Comparison of ENCODE assay signal across 20 cellular contexts in genomic region chr2:72185166-72185565, GRCh38. TPM values are rescaled to one million over a fixed set of nuclear protein-coding genes. Genes with fewer than 3 reads are reported as not detected.
DNase-seq lines count a peak whose midpoint lies in the region; ATAC-seq and TF ChIP-seq lines count a peak whose summit lies in the region.
"Had no signal": no experiment of that assay in that cellular context is flagged by ENCODE, and none has a peak within 500 bp of the region (broad histone marks: within the 10 kb centered on the region; RNA-seq: fewer than 3 reads in every experiment).

No MANE protein-coding gene starts in this region.

- H3K4me1 ChIP-seq in mucosa of descending colon (ENCODE audit: low read depth) (peaks cover 3% of the 10 kb centered on the region), Caco-2 (peaks cover 9% of the 10 kb centered on the region)
- H3K4me1 ChIP-seq: BE2C had no signal

- CTCF ChIA-PET in Caco-2 (lab: Charles Lee): no interaction called here

- DNase-seq in RPMI7951 (ENCODE audit: low read depth) (peak; percentile 40), dermis blood vessel endothelial cell (peak; percentile 48), fibroblast of pulmonary artery (ENCODE audit: low read depth) (peak; percentile 36), mucosa of descending colon (no peak), Caco-2 (no peak), foreskin fibroblast (no peak)
- no peak for DNase-seq in activated CD4-positive, CD25-positive, alpha-beta regulatory T cell (lab: John Stamatoyannopoulos, UW)
- DNase-seq: ACHN; BE2C; C1 segment of cervical spinal cord; CD4-positive, CD25-positive, alpha-beta regulatory T cell; CD8-positive, alpha-beta memory T cell; COR-L47; DMS79; GDM1; GOT3; H7; HFFc6; IMR-90 had no signal

- H3K27ac Mint-ChIP-seq in Caco-2 (ENCODE audit: unreplicated experiment): no peak overlapping the region
- H3K27ac Mint-ChIP-seq: CD4-positive, CD25-positive, alpha-beta regulatory T cell; HFFc6 had no signal

- H3K36me3 ChIP-seq in mucosa of descending colon (ENCODE audit: low read depth) (no peaks in the 10 kb centered on the region), Caco-2 (ENCODE audit: control insufficient read depth, insufficient read depth, low read length) (no peaks in the 10 kb centered on the region)
- H3K36me3 ChIP-seq: BE2C had no signal

- H3K9me3 ChIP-seq in mucosa of descending colon: peaks cover 2% of the 10 kb centered on the region
- no peaks in the 10 kb centered on the region for H3K9me3 ChIP-seq in Caco-2
- H3K9me3 ChIP-seq: BE2C had no signal

- no peak overlapping the region for H3K4me3 ChIP-seq in fibroblast of pulmonary artery (replicated peaks; ENCODE audit: low read depth, low read length)
- no peak overlapping the region for H3K4me3 ChIP-seq in mucosa of descending colon
- H3K4me3 ChIP-seq in Caco-2 (ENCODE audit: low read depth, low read length): no peak overlapping the region
- H3K4me3 ChIP-seq in foreskin fibroblast (ENCODE audit: low read depth in 1 of 2, low read length in 2 of 2): no peak overlapping the region

- no peaks in the 10 kb centered on the region for H3K9me3 Mint-ChIP-seq in Caco-2 (ENCODE audit: unreplicated experiment)
- H3K9me3 Mint-ChIP-seq: HFFc6 had no signal

- no peak overlapping the region for H3K4me3 Mint-ChIP-seq in Caco-2 (ENCODE audit: unreplicated experiment)
- H3K4me3 Mint-ChIP-seq: CD4-positive, CD25-positive, alpha-beta regulatory T cell; CD8-positive, alpha-beta memory T cell; HFFc6 had no signal

- peak; percentile 39 for ATAC-seq in mucosa of descending colon
- ATAC-seq: HCT116 had no signal

- TF ChIP-seq CTCF in fibroblast of pulmonary artery (IDR thresholded peaks at IDR 0.05; ENCODE audit: low read length, missing control alignments) (no peak), mucosa of descending colon (IDR thresholded peaks at IDR 0.05) (no peak), Caco-2 (IDR thresholded peaks at IDR 0.05; ENCODE audit: insufficient read depth in 1 of 2, low read depth in 1 of 2, low read length in 1 of 2, severe bottlenecking in 1 of 2, unreplicated experiment in 1 of 2) (no peak), foreskin fibroblast (IDR thresholded peaks at IDR 0.05; ENCODE audit: low read depth, low read length) (no peak)

- no peaks in the 10 kb centered on the region for H3K27me3 Mint-ChIP-seq in Caco-2 (ENCODE audit: insufficient read depth, unreplicated experiment)
- H3K27me3 Mint-ChIP-seq: CD4-positive, CD25-positive, alpha-beta regulatory T cell; CD8-positive, alpha-beta memory T cell had no signal

- POLR2A ChIA-PET in Caco-2 (lab: Charles Lee): no interaction called here

- intact Hi-C loops in mucosa of descending colon (cut with DNase I, micrococcal nuclease): no loop called here
- intact Hi-C loops in Caco-2 (cut with micrococcal nuclease; ENCODE audit: unreplicated experiment): no loop called here

- no TSS peak for BruUV-seq in Caco-2 (replicated peaks; lab: Mats Ljungman, UMichigan)

- H3K36me3 Mint-ChIP-seq in Caco-2 (ENCODE audit: insufficient read depth, unreplicated experiment): no peaks in the 10 kb centered on the region

- H3K27me3 ChIP-seq in Caco-2 (replicated peaks; ENCODE audit: control insufficient read depth, insufficient read depth, low read length): no peaks in the 10 kb centered on the region
- H3K27me3 ChIP-seq: BE2C had no signal

- no peaks in the 10 kb centered on the region for H3K4me1 Mint-ChIP-seq in Caco-2 (ENCODE audit: low read depth, unreplicated experiment)
- H3K4me1 Mint-ChIP-seq: CD4-positive, CD25-positive, alpha-beta regulatory T cell; CD8-positive, alpha-beta memory T cell had no signal

RNA-seq across cellular contexts. Expression of gene CYP26B1, which starts 37.5 kb away (rescaled TPM):
- total RNA-seq in RPMI7951 (2014; rRNA removed; shearing (Covaris generic)): 3.5 and 4.3 TPM in 2 replicates
- total RNA-seq in dermis blood vessel endothelial cell (under 0.01 and 0.60 TPM in 2 replicates), mucosa of descending colon (1 to 10 TPM in 2 of 3 donors, under 1 TPM in 1; 0.82 to 9.5 (median 2.5) TPM), Caco-2 (2022) (1.7 and 2.8 TPM in 2 replicates)
- total RNA-seq: CD4-positive, CD25-positive, alpha-beta regulatory T cell; CD8-positive, alpha-beta memory T cell; IMR-90 had no signal

Comparison
In these comparisons a context has a peak if more than half of its experiments do, and no peak if none do; other contexts are left out.
1. DNase-seq: peak in RPMI7951 (single experiment), dermis blood vessel endothelial cell (single experiment) and fibroblast of pulmonary artery (single experiment); none in mucosa of descending colon (0 of 3), Caco-2 (0 of 2), foreskin fibroblast (0 of 2) and activated CD4-positive, CD25-positive, alpha-beta regulatory T cell (0 of 4).